Comparison of ENCODE assay signal across 9 cellular contexts in genomic region chr11:13261600-13262061, GRCh38. TPM values are rescaled to one million over a fixed set of nuclear protein-coding genes. Genes with fewer than 3 reads are reported as not detected.
A peak's percentile ranks its signal among the peaks of the same experiment; 100 is the strongest.
DNase-seq lines count a peak whose midpoint lies in the region; ATAC-seq and TF ChIP-seq lines count a peak whose summit lies in the region.
"Had no signal": no experiment of that assay in that cellular context is flagged by ENCODE, and none has a peak within 500 bp of the region (broad histone marks: within the 10 kb centered on the region; RNA-seq: fewer than 3 reads in every experiment).

No MANE protein-coding gene starts in this region.

- no peak overlapping the region for H3K27ac Mint-ChIP-seq in activated naive CD4-positive, alpha-beta T cell treated with anti-CD3 and anti-CD28 coated beads, Interleukin-2, amount 10 ng/mL, durations not matched to agents 7 days and 5 days

- ATAC-seq in Right ventricle myocardium inferior = peak; percentile 78

- H3K27me3 ChIP-seq in muscle layer of duodenum (ENCODE audit: low read depth, low read length) = no peaks in the 10 kb centered on the region

- H3K4me3 ChIP-seq in epithelial cell of proximal tubule (ENCODE audit: low read depth, low read length) (no peak overlapping the region), muscle layer of duodenum (ENCODE audit: low read depth in 1 of 2, low read length in 2 of 2) (peak overlapping the region in 1 of 2 donors; percentile 4)

- DNase-seq in Right ventricle myocardium inferior (ENCODE audit: missing footprints) (no peak), cardiac septum (ENCODE audit: low spot score) (no peak), epithelial cell of proximal tubule (ENCODE audit: low read depth) (peak; percentile 88), SHP77 treated with DMSO at 0.1 percent for 48 hours (lab: John Stamatoyannopoulos, UW) (no peak)
- no peak for DNase-seq in activated effector memory CD4-positive, alpha-beta T cell treated with Interleukin-2 at 50 U/mL for 16 hours
- no peak for DNase-seq in effector CD4-positive, alpha-beta T cell
- DNase-seq in activated naive CD4-positive, alpha-beta T cell treated with anti-CD3 and anti-CD28 coated beads, Interleukin-2, amount 10 ng/mL, durations not matched to agents 7 days and 5 days = no peak
- DNase-seq: NCI-H1694 had no signal

- H3K36me3 ChIP-seq in muscle layer of duodenum (ENCODE audit: control insufficient read depth in 1 of 2, insufficient read depth in 2 of 2, low read length in 2 of 2) = no peaks in the 10 kb centered on the region

- peak overlapping the region; percentile 67 for H3K27ac ChIP-seq in muscle layer of duodenum (ENCODE audit: low read length)

- intact Hi-C loops in Right ventricle myocardium inferior (cut with DNase I) (no loop called here), cardiac septum (cut with DNase I) (loop anchor here (5.0 kb wide), 1 partner anchor 54 kb away; no protein-coding TSS in a partner anchor)

- peaks cover 21% of the 10 kb centered on the region for H3K4me1 Mint-ChIP-seq in activated naive CD4-positive, alpha-beta T cell treated with anti-CD3 and anti-CD28 coated beads, Interleukin-2, amount 10 ng/mL, durations not matched to agents 7 days and 5 days

- no peaks in the 10 kb centered on the region for H3K36me3 Mint-ChIP-seq in activated naive CD4-positive, alpha-beta T cell treated with anti-CD3 and anti-CD28 coated beads, Interleukin-2, amount 10 ng/mL, durations not matched to agents 7 days and 5 days

- no peak overlapping the region for H3K4me3 Mint-ChIP-seq in activated naive CD4-positive, alpha-beta T cell treated with anti-CD3 and anti-CD28 coated beads, Interleukin-2, amount 10 ng/mL, durations not matched to agents 7 days and 5 days

- no peaks in the 10 kb centered on the region for H3K9me3 ChIP-seq in muscle layer of duodenum (ENCODE audit: control insufficient read depth in 1 of 2, low read length in 2 of 2)

- H3K27me3 Mint-ChIP-seq in activated naive CD4-positive, alpha-beta T cell treated with anti-CD3 and anti-CD28 coated beads, Interleukin-2, amount 10 ng/mL, durations not matched to agents 7 days and 5 days = peaks cover 32% of the 10 kb centered on the region

- TF ChIP-seq CTCF in epithelial cell of proximal tubule (conservative IDR thresholded peaks at IDR 0.05; ENCODE audit: low read depth, low read length) = no peak

- CTCF ChIA-PET in activated naive CD4-positive, alpha-beta T cell treated with anti-CD3 and anti-CD28 coated beads, Interleukin-2, amount 10 ng/mL, durations not matched to agents 7 days and 5 days (lab: Charles Lee) = no interaction called here

- H3K9me3 Mint-ChIP-seq in activated naive CD4-positive, alpha-beta T cell treated with anti-CD3 and anti-CD28 coated beads, Interleukin-2, amount 10 ng/mL, durations not matched to agents 7 days and 5 days = no peaks in the 10 kb centered on the region

- H3K4me1 ChIP-seq in muscle layer of duodenum (ENCODE audit: control insufficient read depth in 1 of 2, insufficient read depth in 2 of 2, low read length in 2 of 2) = peaks cover 12 to 28% of the 10 kb centered on the region in 2 donors

RNA-seq across cellular contexts. Expression of gene BMAL1, which starts 16.0 kb away (rescaled TPM):
- total RNA-seq in Right ventricle myocardium inferior (9.5 TPM), cardiac septum (11.6 TPM), epithelial cell of proximal tubule (8.5 and 10.3 TPM in 2 replicates)
